ENCODE assay signal across 8 cellular contexts in the genomic region with DNA sequence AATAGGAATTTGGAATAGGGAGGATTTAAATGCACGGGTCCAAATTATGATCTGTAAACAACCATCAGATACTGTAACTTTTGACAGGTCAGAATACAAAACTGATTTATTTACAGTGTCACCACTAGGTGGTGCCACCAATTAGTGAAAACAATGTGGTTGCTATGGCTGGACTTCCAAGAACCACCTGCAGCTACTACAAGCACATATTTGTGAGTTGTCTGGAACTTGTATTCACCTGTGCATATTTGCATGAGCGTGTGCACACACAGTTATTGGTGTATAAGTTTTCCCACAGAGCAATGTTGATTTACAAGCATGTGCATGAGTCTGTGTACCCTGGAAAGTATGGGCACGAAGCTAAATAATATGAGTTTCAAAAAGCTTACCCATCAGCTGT. TPM values are rescaled to one million over a fixed set of nuclear protein-coding genes. Genes with fewer than 3 reads are reported as not detected.
A peak's percentile ranks its signal among the peaks of the same experiment; 100 is the strongest.
DNase-seq lines count a peak whose midpoint lies in the region; FAIRE-seq and TF ChIP-seq lines count a peak whose summit lies in the region.

No MANE protein-coding gene starts in this region.

- H3K27ac ChIP-seq in ACC112 (ENCODE audit: low read depth, low read length) (no peak overlapping the region), DOHH2 (ENCODE audit: low read depth, low read length) (no peak overlapping the region), endothelial cell of umbilical vein (ENCODE audit: insufficient read depth, low read depth, low read length) (no peak overlapping the region), neural progenitor cell (no peak overlapping the region)

- H4K20me1 ChIP-seq in DOHH2 (ENCODE audit: control insufficient read depth, insufficient read depth, low read depth, low read length) (no peaks in the 10 kb centered on the region), endothelial cell of umbilical vein (replicated peaks; ENCODE audit: control insufficient read depth, extremely low read depth, insufficient read depth, low read length) (no peaks in the 10 kb centered on the region), neural progenitor cell (ENCODE audit: low read depth) (no peaks in the 10 kb centered on the region)

- DNase-seq in NAMALWA (ENCODE audit: low spot score) (peak; percentile 76), SW480 (ENCODE audit: low spot score) (peak; percentile 73), endothelial cell of umbilical vein (ENCODE audit: low read depth, low spot score) (peak; percentile 67), neural progenitor cell (ENCODE audit: low spot score) (peak; percentile 67), OCI-M2 (lab: John Stamatoyannopoulos, UW; ENCODE audit: unreplicated experiment) (no peak), occipital lobe (lab: John Stamatoyannopoulos, UW) (no peak)

- FAIRE-seq in endothelial cell of umbilical vein (lab: Jason Lieb, UNC): peak; percentile 86

- no peaks in the 10 kb centered on the region for H3K9me3 Mint-ChIP-seq in neural progenitor cell

- H3F3A ChIP-seq in DOHH2 (ENCODE audit: control insufficient read depth, insufficient read depth) (no peaks in the 10 kb centered on the region), neural progenitor cell (ENCODE audit: low read depth) (peaks cover 7% of the 10 kb centered on the region)

- H3K27ac Mint-ChIP-seq in neural progenitor cell: no peak overlapping the region

- H3K9me2 ChIP-seq in DOHH2 (replicated peaks; ENCODE audit: control insufficient read depth, low read length): no peaks in the 10 kb centered on the region

- H3K9me3 ChIP-seq in DOHH2 (ENCODE audit: control insufficient read depth, insufficient read depth, low read length) (no peaks in the 10 kb centered on the region), endothelial cell of umbilical vein (replicated peaks; ENCODE audit: control insufficient read depth, insufficient read depth, low read length) (no peaks in the 10 kb centered on the region), neural progenitor cell (ENCODE audit: low read depth) (no peaks in the 10 kb centered on the region)

- H3K4me3 ChIP-seq in ACC112 (ENCODE audit: low read depth, low read length): no peak overlapping the region
- no peak overlapping the region for H3K4me3 ChIP-seq in DOHH2 (ENCODE audit: low read length)
- H3K4me3 ChIP-seq in endothelial cell of umbilical vein (replicated peaks in 1 of 3; ENCODE audit: insufficient read depth in 1 of 3, low read depth in 1 of 3, low read length in 3 of 3): no peak overlapping the region
- H3K4me3 ChIP-seq in neural progenitor cell: no peak overlapping the region

- no peaks in the 10 kb centered on the region for H3K27me3 ChIP-seq in ACC112 (ENCODE audit: insufficient read depth, low read length)
- H3K27me3 ChIP-seq in DOHH2 (ENCODE audit: control insufficient read depth, low read length): peaks cover 21% of the 10 kb centered on the region
- no peaks in the 10 kb centered on the region for H3K27me3 ChIP-seq in endothelial cell of umbilical vein (ENCODE audit: control insufficient read depth in 2 of 2, insufficient read depth in 2 of 2, low read length in 2 of 2)
- peaks cover 27% of the 10 kb centered on the region for H3K27me3 ChIP-seq in neural progenitor cell

- no peaks in the 10 kb centered on the region for H3K27me3 Mint-ChIP-seq in neural progenitor cell (ENCODE audit: insufficient read depth, low read depth)

- dilution Hi-C loops in endothelial cell of umbilical vein (cut with MboI; ENCODE audit: extremely low pct_ligation_motif_present, low sequenced_read_pairs): no loop called here

- H3K9me1 ChIP-seq in endothelial cell of umbilical vein (replicated peaks; ENCODE audit: control insufficient read depth, extremely low read depth, insufficient read depth, low read length): no peaks in the 10 kb centered on the region

- peaks cover 31% of the 10 kb centered on the region for H3K4me1 Mint-ChIP-seq in neural progenitor cell

- H3K36me3 Mint-ChIP-seq in neural progenitor cell: no peaks in the 10 kb centered on the region

- no peak for TF ChIP-seq POLR2A in endothelial cell of umbilical vein (IDR thresholded peaks at IDR 0.05; ENCODE audit: low read depth, low read length)

- H3K4me1 ChIP-seq in ACC112 (ENCODE audit: control insufficient read depth, insufficient read depth, low read length, unreplicated experiment): peaks cover 50% of the 10 kb centered on the region
- H3K4me1 ChIP-seq in DOHH2 (ENCODE audit: control insufficient read depth, low read length): peaks cover 15% of the 10 kb centered on the region
- H3K4me1 ChIP-seq in endothelial cell of umbilical vein (ENCODE audit: control insufficient read depth, extremely low read depth, insufficient read depth, low read length): peaks cover 35% of the 10 kb centered on the region
- H3K4me1 ChIP-seq in neural progenitor cell: peaks cover 13% of the 10 kb centered on the region

- intact Hi-C loops in endothelial cell of umbilical vein (cut with micrococcal nuclease): loop anchor here (1.0 kb wide), 2 partner anchors 42 to 120 kb away; no protein-coding TSS in a partner anchor

- no peak overlapping the region for H3K4me3 Mint-ChIP-seq in neural progenitor cell

- peak; percentile 85 for TF ChIP-seq CTCF in DOHH2 (IDR thresholded peaks at IDR 0.05; ENCODE audit: low read depth, low read length, poor library complexity, severe bottlenecking)
- peak; percentile 48 to 62 for TF ChIP-seq CTCF in endothelial cell of umbilical vein (IDR thresholded peaks at IDR 0.05; ENCODE audit: extremely low read depth in 1 of 2, insufficient read depth in 1 of 2, low read depth in 1 of 2, low read length in 2 of 2)
- TF ChIP-seq CTCF in neural progenitor cell (IDR thresholded peaks at IDR 0.05): peak; percentile 80

- H3K9ac ChIP-seq in endothelial cell of umbilical vein (replicated peaks; ENCODE audit: extremely low read depth, insufficient read depth, low read length) (no peak overlapping the region), neural progenitor cell (no peak overlapping the region)

- no peaks in the 10 kb centered on the region for H3K36me3 ChIP-seq in ACC112 (ENCODE audit: insufficient read depth, low read length)
- H3K36me3 ChIP-seq in DOHH2 (ENCODE audit: control insufficient read depth, low read length): no peaks in the 10 kb centered on the region
- no peaks in the 10 kb centered on the region for H3K36me3 ChIP-seq in endothelial cell of umbilical vein (ENCODE audit: control insufficient read depth in 2 of 2, extremely low read depth in 1 of 2, insufficient read depth in 2 of 2, low read length in 2 of 2)
- H3K36me3 ChIP-seq in neural progenitor cell: no peaks in the 10 kb centered on the region

- H3K4me2 ChIP-seq in DOHH2 (ENCODE audit: low read length) (no peak overlapping the region), endothelial cell of umbilical vein (ENCODE audit: insufficient read depth, low read length) (no peak overlapping the region), neural progenitor cell (no peak overlapping the region)

- POLR2A ChIA-PET in endothelial cell of umbilical vein (lab: Charles Lee): no interaction called here

- CTCF ChIA-PET in endothelial cell of umbilical vein (lab: Charles Lee): interaction anchor here (0.6 to 6.0 kb wide), 36 partner anchors 8 to 266 kb away, joined by 3 to 103 read pairs (median 4); a partner anchor contains a TSS

- H3K79me2 ChIP-seq in ACC112 (ENCODE audit: control insufficient read depth, insufficient read depth, low read length, unreplicated experiment) (no peaks in the 10 kb centered on the region), DOHH2 (ENCODE audit: control insufficient read depth, low read length) (no peaks in the 10 kb centered on the region), endothelial cell of umbilical vein (ENCODE audit: control insufficient read depth, insufficient read depth, low read length) (peaks cover 6% of the 10 kb centered on the region), neural progenitor cell (ENCODE audit: low read depth) (no peaks in the 10 kb centered on the region)

- H2AFZ ChIP-seq in ACC112 (ENCODE audit: low read length, unreplicated experiment) (peak overlapping the region; percentile 20), endothelial cell of umbilical vein (ENCODE audit: low read depth, low read length) (no peak overlapping the region), neural progenitor cell (replicated peaks) (no peak overlapping the region)

- BruUV-seq in endothelial cell of umbilical vein (replicated peaks; lab: Mats Ljungman, UMichigan): no TSS peak

RNA-seq across cellular contexts. Expression of a gene that starts 3.0 kb away (rescaled TPM):
- total RNA-seq in endothelial cell of umbilical vein (1.2 and 5.2 TPM in 2 replicates), neural progenitor cell (ENCODE audit: low replicate concordance) (not detected in 2 replicates), occipital lobe (not detected)
- polyA plus RNA-seq in endothelial cell of umbilical vein: 7.0 and 9.9 TPM in 2 replicates
- 6.2 and 7.1 TPM in 2 replicates for polyA plus RNA-seq in endothelial cell of umbilical vein (2011; cell fraction: cytosol; rRNA removed)
- polyA plus RNA-seq in endothelial cell of umbilical vein (2011; cell fraction: nucleus; rRNA removed): 2.4 and 2.9 TPM in 2 replicates
- 3.2 and 3.4 TPM in 2 replicates for polyA plus RNA-seq in endothelial cell of umbilical vein (2012)
- 0.51 and 2.2 TPM in 2 replicates for polyA minus RNA-seq in endothelial cell of umbilical vein
- polyA minus RNA-seq in endothelial cell of umbilical vein (2011; cell fraction: cytosol; rRNA and poly(A)+ RNA removed): not detected
- polyA minus RNA-seq in endothelial cell of umbilical vein (2011; cell fraction: nucleus; rRNA and poly(A)+ RNA removed): 0.48 and 0.82 TPM in 2 replicates

RNA-seq across cellular contexts. Expression of a gene that starts 6.2 kb away (rescaled TPM):
- total RNA-seq in endothelial cell of umbilical vein (13.0 and 24.8 TPM in 2 replicates), neural progenitor cell (ENCODE audit: low replicate concordance) (0.22 TPM in 1 of 2 replicates, not detected in the other), occipital lobe (0.31 TPM)
- 20.8 and 23.0 TPM in 2 replicates for polyA plus RNA-seq in endothelial cell of umbilical vein
- polyA plus RNA-seq in endothelial cell of umbilical vein (2011; cell fraction: cytosol; rRNA removed): 15.2 and 16.0 TPM in 2 replicates
- polyA plus RNA-seq in endothelial cell of umbilical vein (2011; cell fraction: nucleus; rRNA removed): 10.6 and 11.8 TPM in 2 replicates
- 14.3 and 25.3 TPM in 2 replicates for polyA plus RNA-seq in endothelial cell of umbilical vein (2012)
- 19.9 and 21.2 TPM in 2 replicates for polyA minus RNA-seq in endothelial cell of umbilical vein
- polyA minus RNA-seq in endothelial cell of umbilical vein (2011; cell fraction: cytosol; rRNA and poly(A)+ RNA removed): not detected
- polyA minus RNA-seq in endothelial cell of umbilical vein (2011; cell fraction: nucleus; rRNA and poly(A)+ RNA removed): 12.7 and 15.8 TPM in 2 replicates

RNA-seq across cellular contexts. Expression of a gene that starts 32.8 kb away (rescaled TPM):
- not detected in 2 replicates for total RNA-seq in endothelial cell of umbilical vein
- polyA plus RNA-seq in endothelial cell of umbilical vein: not detected in 2 replicates
- not detected in 2 replicates for polyA plus RNA-seq in endothelial cell of umbilical vein (2011; cell fraction: cytosol; rRNA removed)
- not detected in 2 replicates for polyA plus RNA-seq in endothelial cell of umbilical vein (2011; cell fraction: nucleus; rRNA removed)
- not detected in 2 replicates for polyA plus RNA-seq in endothelial cell of umbilical vein (2012)
- polyA minus RNA-seq in endothelial cell of umbilical vein: not detected in 2 replicates
- polyA minus RNA-seq in endothelial cell of umbilical vein (2011; cell fraction: cytosol; rRNA and poly(A)+ RNA removed): not detected
- polyA minus RNA-seq in endothelial cell of umbilical vein (2011; cell fraction: nucleus; rRNA and poly(A)+ RNA removed): not detected in 2 replicates
- total RNA-seq in neural progenitor cell (ENCODE audit: low replicate concordance): not detected in 2 replicates
- total RNA-seq in occipital lobe: not detected

RNA-seq across cellular contexts. Expression of a gene that starts 54.9 kb away (rescaled TPM):
- total RNA-seq in endothelial cell of umbilical vein (not detected in 2 replicates), neural progenitor cell (ENCODE audit: low replicate concordance) (not detected in 2 replicates), occipital lobe (not detected)
- polyA plus RNA-seq in endothelial cell of umbilical vein: not detected in 2 replicates
- polyA plus RNA-seq in endothelial cell of umbilical vein (2011; cell fraction: cytosol; rRNA removed): not detected in 2 replicates
- polyA plus RNA-seq in endothelial cell of umbilical vein (2011; cell fraction: nucleus; rRNA removed): not detected in 2 replicates
- not detected in 2 replicates for polyA plus RNA-seq in endothelial cell of umbilical vein (2012)
- not detected in 2 replicates for polyA minus RNA-seq in endothelial cell of umbilical vein
- not detected for polyA minus RNA-seq in endothelial cell of umbilical vein (2011; cell fraction: cytosol; rRNA and poly(A)+ RNA removed)
- not detected in 2 replicates for polyA minus RNA-seq in endothelial cell of umbilical vein (2011; cell fraction: nucleus; rRNA and poly(A)+ RNA removed)

Comparison
In these comparisons a context has a peak if more than half of its experiments do, and no peak if none do; other contexts are left out.
1. DNase-seq: peak in NAMALWA (single experiment), SW480 (single experiment), endothelial cell of umbilical vein (single experiment) and neural progenitor cell (single experiment); none in OCI-M2 (single experiment) and occipital lobe (single experiment).
2. RNA of a gene that starts 6.2 kb away (total RNA-seq): 13.0 to 24.8 TPM in endothelial cell of umbilical vein; 0.31 TPM in occipital lobe (single experiment) and 0.22 TPM in neural progenitor cell; every median in the first group is over 10 times any median in the second.
3. Peak in every context shown above with its lines, with median percentiles within 50 percentile points of each other: CTCF ChIP-seq.